ENCODE assay signal across 22 cellular contexts in genomic region chr4:14857475-14857874, GRCh38.
A peak's percentile ranks its signal among the peaks of the same experiment; 100 is the strongest.
DNase-seq lines count a peak whose midpoint lies in the region; ATAC-seq and TF ChIP-seq lines count a peak whose summit lies in the region.
"Had no signal": no experiment of that assay in that cellular context is flagged by ENCODE, and none has a peak within 500 bp of the region (broad histone marks: within the 10 kb centered on the region; RNA-seq: fewer than 3 reads in every experiment).

No MANE protein-coding gene starts in this region.

- WGBS in mammary epithelial cell (ENCODE audit: low coverage, missing lambda C conversion rate): 85% methylated on average over 3 of the region's 3 CpGs
- WGBS in smooth muscle cell (ENCODE audit: low lambda C conversion rate): 93% methylated on average over 3 of the region's 3 CpGs

- DNase-seq in activated CD8-positive, alpha-beta T cell treated with anti-CD3 and anti-CD28 coated beads for 36 hours: no peak
- DNase-seq in activated CD8-positive, alpha-beta T cell treated with anti-CD3 and anti-CD28 coated beads, Interleukin-2, amount 10 ng/mL, durations not matched to agents 7 days and 5 days: no peak
- no peak for DNase-seq in mammary epithelial cell
- no peak for DNase-seq in smooth muscle cell (lab: John Stamatoyannopoulos, UW; ENCODE audit: unreplicated experiment)
- no peak for DNase-seq in chondrocyte (ENCODE audit: low spot score)
- DNase-seq in sciatic nerve (ENCODE audit: low spot score): no peak
- no peak for DNase-seq in NCI-H69 (lab: John Stamatoyannopoulos, UW)
- DNase-seq: activated CD8-positive, alpha-beta memory T cell treated with anti-CD3 and anti-CD28 coated beads, Interleukin-2, amount 10 ng/mL, durations not matched to agents 7 days and 5 days; COR-L47; DND-41; left lung; natural killer cell; NCI-H2171; NCI-H510A treated with DMSO at 0.1 percent for 48 hours; NK-92 treated with Interleukin-12 subunit alpha and Interleukin-12 subunit beta, amount 100 ng/mL, for 24 hours; right cardiac atrium; stimulated activated CD4-positive, alpha-beta T cell treated with anti-CD3 and anti-CD28 coated beads, Interleukin-15, amount 100 ng/mL, for 24 hours had no signal

- H3K27me3 Mint-ChIP-seq in activated CD8-positive, alpha-beta T cell treated with anti-CD3 and anti-CD28 coated beads for 36 hours: peaks cover 13% of the 10 kb centered on the region
- H3K27me3 Mint-ChIP-seq in activated CD8-positive, alpha-beta T cell treated with anti-CD3 and anti-CD28 coated beads, Interleukin-2, amount 10 ng/mL, durations not matched to agents 7 days and 5 days (ENCODE audit: low read depth): peaks cover 3% of the 10 kb centered on the region
- H3K27me3 Mint-ChIP-seq in chondrocyte (ENCODE audit: low read depth): no peaks in the 10 kb centered on the region

- H3K27me3 ChIP-seq in OCI-LY3 (ENCODE audit: low read depth, low read length) (no peaks in the 10 kb centered on the region), mammary epithelial cell (ENCODE audit: insufficient read depth, low read length) (no peaks in the 10 kb centered on the region), smooth muscle cell (ENCODE audit: low read depth) (no peaks in the 10 kb centered on the region)

- no peak for TF ChIP-seq CTCF in activated CD8-positive, alpha-beta T cell treated with anti-CD3 and anti-CD28 coated beads for 36 hours (IDR thresholded peaks at IDR 0.05)
- TF ChIP-seq CTCF in OCI-LY3 (IDR thresholded peaks at IDR 0.05; ENCODE audit: low read depth, low read length) (no peak), mammary epithelial cell (conservative IDR thresholded peaks at IDR 0.05 in 1 of 2, IDR thresholded peaks at IDR 0.05 in 1 of 2; ENCODE audit: extremely low read depth in 1 of 2, insufficient read depth in 1 of 2, low read depth in 1 of 2, low read length in 2 of 2) (no peak), smooth muscle cell (IDR thresholded peaks at IDR 0.05; ENCODE audit: borderline replicate concordance, insufficient read depth, poor library complexity, severe bottlenecking) (no peak), chondrocyte (IDR thresholded peaks at IDR 0.05) (no peak)

- H3K4me1 ChIP-seq in OCI-LY3 (ENCODE audit: low read length) (peaks cover 33% of the 10 kb centered on the region), mammary epithelial cell (ENCODE audit: insufficient read depth, low read length) (peaks cover 23% of the 10 kb centered on the region), smooth muscle cell (ENCODE audit: low read depth) (no peaks in the 10 kb centered on the region)

- H3K9me3 ChIP-seq in OCI-LY3 (ENCODE audit: insufficient read depth, low read length) (peaks cover 14% of the 10 kb centered on the region), mammary epithelial cell (replicated peaks; ENCODE audit: insufficient read depth, low read length) (no peaks in the 10 kb centered on the region), smooth muscle cell (replicated peaks; ENCODE audit: low read depth) (no peaks in the 10 kb centered on the region)
- H3K9me3 ChIP-seq: left lung had no signal

- no peak overlapping the region for H3K4me3 Mint-ChIP-seq in activated CD8-positive, alpha-beta T cell treated with anti-CD3 and anti-CD28 coated beads for 36 hours
- no peak overlapping the region for H3K4me3 Mint-ChIP-seq in activated CD8-positive, alpha-beta T cell treated with anti-CD3 and anti-CD28 coated beads, Interleukin-2, amount 10 ng/mL, durations not matched to agents 7 days and 5 days
- H3K4me3 Mint-ChIP-seq in chondrocyte (ENCODE audit: unreplicated experiment): no peak overlapping the region
- H3K4me3 Mint-ChIP-seq: activated CD8-positive, alpha-beta memory T cell treated with anti-CD3 and anti-CD28 coated beads, Interleukin-2, amount 10 ng/mL, durations not matched to agents 7 days and 5 days; B cell; mesothelial cell of epicardium; natural killer cell; T-helper 1 cell treated with Interleukin-12 subunit alpha and Interleukin-12 subunit beta and Interleukin-4 antibody, amounts not matched to agents 30 μg/mL and 1 μg/mL, for 36 hours had no signal

- H4K20me1 ChIP-seq in OCI-LY3 (ENCODE audit: insufficient read depth, low read length): no peaks in the 10 kb centered on the region
- no peaks in the 10 kb centered on the region for H4K20me1 ChIP-seq in mammary epithelial cell (ENCODE audit: insufficient read depth, low read length)
- no peaks in the 10 kb centered on the region for H4K20me1 ChIP-seq in smooth muscle cell (ENCODE audit: low read depth)

- dilution Hi-C loops in mammary epithelial cell (cut with HindIII; ENCODE audit: low sequenced_read_pairs): no loop called here

- in situ Hi-C loops in mammary epithelial cell (cut with MboI; ENCODE audit: low sequenced_read_pairs in 2 of 2): no loop called here

- H3K9me3 Mint-ChIP-seq in activated CD8-positive, alpha-beta T cell treated with anti-CD3 and anti-CD28 coated beads for 36 hours: peaks cover 11% of the 10 kb centered on the region
- no peaks in the 10 kb centered on the region for H3K9me3 Mint-ChIP-seq in activated CD8-positive, alpha-beta T cell treated with anti-CD3 and anti-CD28 coated beads, Interleukin-2, amount 10 ng/mL, durations not matched to agents 7 days and 5 days (ENCODE audit: insufficient read depth)
- peaks cover 6% of the 10 kb centered on the region for H3K9me3 Mint-ChIP-seq in chondrocyte (ENCODE audit: low read depth)
- H3K9me3 Mint-ChIP-seq: natural killer cell had no signal

- CTCF ChIA-PET in activated CD8-positive, alpha-beta T cell treated with anti-CD3 and anti-CD28 coated beads for 36 hours (lab: Charles Lee): interaction anchor here (1.6 kb wide), 1 partner anchor 18 kb away, joined by 4 read pairs; no protein-coding TSS in a partner anchor
- CTCF ChIA-PET in activated CD8-positive, alpha-beta T cell treated with anti-CD3 and anti-CD28 coated beads, Interleukin-2, amount 10 ng/mL, durations not matched to agents 7 days and 5 days (lab: Charles Lee): no interaction called here
- CTCF ChIA-PET in mammary epithelial cell (lab: Charles Lee; ENCODE audit: low non-redundant PET): no interaction called here

- H3K27ac ChIP-seq in OCI-LY3 (ENCODE audit: low read length) (peak overlapping the region; percentile 93), mammary epithelial cell (ENCODE audit: insufficient read depth, low read depth, low read length) (peak overlapping the region; percentile 90), smooth muscle cell (ENCODE audit: low read depth) (peak overlapping the region; percentile 98)

- H2AFZ ChIP-seq in OCI-LY3 (ENCODE audit: low read depth, low read length) (no peak overlapping the region), mammary epithelial cell (ENCODE audit: low read depth, low read length) (no peak overlapping the region), smooth muscle cell (ENCODE audit: low read depth) (no peak overlapping the region)

- intact Hi-C loops in activated CD8-positive, alpha-beta T cell treated with anti-CD3 and anti-CD28 coated beads for 36 hours (cut with micrococcal nuclease): loop anchor here (5.0 kb wide), 2 partner anchors 65 to 145 kb away; partner anchors contain the start of gene CPEB2
- intact Hi-C loops in mammary epithelial cell (cut with micrococcal nuclease) (no loop called here), sciatic nerve (cut with DNase I) (no loop called here)

- no TSS peak for BruUV-seq in mammary epithelial cell (replicated peaks; lab: Mats Ljungman, UMichigan)

- ATAC-seq in activated CD8-positive, alpha-beta T cell treated with anti-CD3 and anti-CD28 coated beads for 36 hours: no peak
- ATAC-seq in activated CD8-positive, alpha-beta T cell treated with anti-CD3 and anti-CD28 coated beads, Interleukin-2, amount 10 ng/mL, durations not matched to agents 7 days and 5 days: no peak
- no peak for ATAC-seq in sciatic nerve
- ATAC-seq: A549; activated CD8-positive, alpha-beta memory T cell treated with anti-CD3 and anti-CD28 coated beads, Interleukin-2, amount 10 ng/mL, durations not matched to agents 7 days and 5 days; left lung; natural killer cell had no signal

- peaks cover 26% of the 10 kb centered on the region for H3K4me1 Mint-ChIP-seq in activated CD8-positive, alpha-beta T cell treated with anti-CD3 and anti-CD28 coated beads for 36 hours (ENCODE audit: low read depth)
- peaks cover 5% of the 10 kb centered on the region for H3K4me1 Mint-ChIP-seq in activated CD8-positive, alpha-beta T cell treated with anti-CD3 and anti-CD28 coated beads, Interleukin-2, amount 10 ng/mL, durations not matched to agents 7 days and 5 days (ENCODE audit: low read depth)
- H3K4me1 Mint-ChIP-seq in chondrocyte (ENCODE audit: low read depth): peaks cover 29% of the 10 kb centered on the region
- H3K4me1 Mint-ChIP-seq: B cell had no signal

- peaks cover 3% of the 10 kb centered on the region for H3K36me3 Mint-ChIP-seq in activated CD8-positive, alpha-beta T cell treated with anti-CD3 and anti-CD28 coated beads for 36 hours (ENCODE audit: low read depth)
- H3K36me3 Mint-ChIP-seq in activated CD8-positive, alpha-beta T cell treated with anti-CD3 and anti-CD28 coated beads, Interleukin-2, amount 10 ng/mL, durations not matched to agents 7 days and 5 days (ENCODE audit: low read depth): no peaks in the 10 kb centered on the region
- no peaks in the 10 kb centered on the region for H3K36me3 Mint-ChIP-seq in chondrocyte (ENCODE audit: low read depth)
- H3K36me3 Mint-ChIP-seq: mesothelial cell of epicardium had no signal

- H3K4me3 ChIP-seq in OCI-LY3 (ENCODE audit: low read length) (peak overlapping the region; percentile 25; the same call in 1 of the 2 replicates), mammary epithelial cell (replicated peaks in 1 of 3; ENCODE audit: insufficient read depth in 1 of 3, low read depth in 2 of 3, low read length in 3 of 3) (no peak overlapping the region), smooth muscle cell (no peak overlapping the region)
- H3K4me3 ChIP-seq: A549, left lung had no signal

- H3K36me3 ChIP-seq in OCI-LY3 (replicated peaks; ENCODE audit: low read depth, low read length): peaks cover 25% of the 10 kb centered on the region
- H3K36me3 ChIP-seq in mammary epithelial cell (ENCODE audit: insufficient read depth, low read length): no peaks in the 10 kb centered on the region
- no peaks in the 10 kb centered on the region for H3K36me3 ChIP-seq in smooth muscle cell (ENCODE audit: low read depth)
- H3K36me3 ChIP-seq: left lung had no signal

- no peaks in the 10 kb centered on the region for H3K79me2 ChIP-seq in OCI-LY3 (ENCODE audit: low read length)
- H3K79me2 ChIP-seq in mammary epithelial cell (ENCODE audit: insufficient read depth, low read length): no peaks in the 10 kb centered on the region
- no peaks in the 10 kb centered on the region for H3K79me2 ChIP-seq in smooth muscle cell (ENCODE audit: low read depth)

- POLR2A ChIA-PET in activated CD8-positive, alpha-beta T cell treated with anti-CD3 and anti-CD28 coated beads for 36 hours (lab: Charles Lee): interaction anchor here (0.6 kb wide), 1 partner anchor 249 kb away, joined by 3 read pairs; no protein-coding TSS in a partner anchor
- POLR2A ChIA-PET in activated CD8-positive, alpha-beta T cell treated with anti-CD3 and anti-CD28 coated beads, Interleukin-2, amount 10 ng/mL, durations not matched to agents 7 days and 5 days (lab: Charles Lee): no interaction called here

- H3F3A ChIP-seq in smooth muscle cell (ENCODE audit: low read depth): peaks cover 17% of the 10 kb centered on the region

- peak overlapping the region; percentile 60; the same call in 1 of the 2 replicates for H3K4me2 ChIP-seq in OCI-LY3 (ENCODE audit: low read length)
- no peak overlapping the region for H3K4me2 ChIP-seq in mammary epithelial cell (ENCODE audit: insufficient read depth, low read depth, low read length)
- H3K4me2 ChIP-seq in smooth muscle cell: no peak overlapping the region

- peak overlapping the region; percentile 86 for H3K27ac Mint-ChIP-seq in activated CD8-positive, alpha-beta T cell treated with anti-CD3 and anti-CD28 coated beads for 36 hours
- no peak overlapping the region for H3K27ac Mint-ChIP-seq in activated CD8-positive, alpha-beta T cell treated with anti-CD3 and anti-CD28 coated beads, Interleukin-2, amount 10 ng/mL, durations not matched to agents 7 days and 5 days
- H3K27ac Mint-ChIP-seq in chondrocyte (ENCODE audit: unreplicated experiment): no peak overlapping the region
- H3K27ac Mint-ChIP-seq: activated CD8-positive, alpha-beta memory T cell treated with anti-CD3 and anti-CD28 coated beads, Interleukin-2, amount 10 ng/mL, durations not matched to agents 7 days and 5 days; B cell; mesothelial cell of epicardium; natural killer cell; T-helper 1 cell treated with Interleukin-12 subunit alpha and Interleukin-12 subunit beta and Interleukin-4 antibody, amounts not matched to agents 30 μg/mL and 1 μg/mL, for 36 hours had no signal

- H3K9ac ChIP-seq in OCI-LY3 (ENCODE audit: low read length) (peak overlapping the region; percentile 47; the same call in 1 of the 2 replicates), mammary epithelial cell (ENCODE audit: insufficient read depth, low read length) (no peak overlapping the region), smooth muscle cell (ENCODE audit: low read depth) (peak overlapping the region; percentile 70)
